Comparison of ENCODE assay signal across 10 cellular contexts in genomic region chr2:197279997-197280756, GRCh38. TPM values are rescaled to one million over a fixed set of nuclear protein-coding genes. Genes with fewer than 3 reads are reported as not detected.
DNase-seq lines count a peak whose midpoint lies in the region; ATAC-seq lines count a peak whose summit lies in the region.
"Had no signal": no experiment of that assay in that cellular context is flagged by ENCODE, and none has a peak within 500 bp of the region (broad histone marks: within the 10 kb centered on the region; RNA-seq: fewer than 3 reads in every experiment).

No MANE protein-coding gene starts in this region.

- intact Hi-C loops in Right ventricle myocardium superior (cut with DNase I), result no loop called here
- intact Hi-C loops in cardiac septum (cut with DNase I), result no loop called here

- no peak for DNase-seq in Right ventricle myocardium superior
- DNase-seq in cardiac septum (ENCODE audit: low spot score), result no peak
- DNase-seq in SK-N-DZ (ENCODE audit: low spot score), result peak; percentile 54
- DNase-seq in fibroblast of gingiva (ENCODE audit: low read depth), result peak; percentile 80
- no peak for DNase-seq in Kasumi-1 (lab: John Stamatoyannopoulos, UW)
- no peak for DNase-seq in NCI-H526 (lab: John Stamatoyannopoulos, UW)
- DNase-seq: NCI-H146, upper lobe of left lung had no signal

- peak; percentile 64 for ATAC-seq in Right ventricle myocardium superior (ENCODE audit: poor library complexity)
- no peak for ATAC-seq in GM21619 (IDR thresholded peaks at IDR 0.05; ENCODE audit: unreplicated experiment)
- ATAC-seq in HG03520 (IDR thresholded peaks at IDR 0.05; ENCODE audit: unreplicated experiment), result no peak

RNA-seq across cellular contexts. Expression of gene ANKRD44, which starts 30.4 kb away (rescaled TPM):
- 7.4 TPM for total RNA-seq in Right ventricle myocardium superior
- total RNA-seq in cardiac septum, result 6.4 TPM
- 8.5 and 12.2 TPM in 2 replicates for polyA plus RNA-seq in SK-N-DZ (2014; cell fraction: cytosol; rRNA removed)
- polyA plus RNA-seq in SK-N-DZ (2014; cell fraction: nucleus; rRNA removed), result 15.0 and 25.4 TPM in 2 replicates

Comparison
In these comparisons a context has a peak if more than half of its experiments do, and no peak if none do; other contexts are left out.
1. DNase-seq: peak in SK-N-DZ (single experiment) and fibroblast of gingiva (single experiment); none in Right ventricle myocardium superior (single experiment), cardiac septum (single experiment), Kasumi-1 (0 of 2) and NCI-H526 (0 of 2).